Comparison of ENCODE assay signal across 8 cellular contexts in genomic region chr11:33257160-33257896, GRCh38. TPM values are rescaled to one million over a fixed set of nuclear protein-coding genes. Genes with fewer than 3 reads are reported as not detected.
DNase-seq lines count a peak whose midpoint lies in the region; ATAC-seq and TF ChIP-seq lines count a peak whose summit lies in the region.

HIPK3 (plus strand) TSS chr11:33257381.

- TF ChIP-seq CTCF in Loucy (conservative IDR thresholded peaks at IDR 0.05; ENCODE audit: low read length) (no peak), omental fat pad (IDR thresholded peaks at IDR 0.05) (no peak), suprapubic skin (IDR thresholded peaks at IDR 0.05) (peak; percentile 7 to 30)

- peaks cover 24% of the 10 kb centered on the region for H4K20me1 ChIP-seq in Loucy (ENCODE audit: insufficient read depth, low read length, poor library complexity, severe bottlenecking)

- peak within 1 kb of the TSS; percentile 99 for H3K9ac ChIP-seq in Loucy (ENCODE audit: low read depth, low read length, poor library complexity, severe bottlenecking)

- H3K27me3 ChIP-seq in H7 (ENCODE audit: control insufficient read depth, insufficient read depth, low read length) (no peaks in the 10 kb centered on the region), Loucy (ENCODE audit: insufficient read depth, low read length, poor library complexity, severe bottlenecking) (no peaks in the 10 kb centered on the region), suprapubic skin (no peaks in the 10 kb centered on the region)

- peaks cover 48% of the 10 kb centered on the region for H3K79me2 ChIP-seq in Loucy (ENCODE audit: insufficient read depth, low read length)

- peak within 1 kb of the TSS; percentile 86 for H3K4me2 ChIP-seq in Loucy (ENCODE audit: low read depth, low read length, poor library complexity, severe bottlenecking)

- no CpG with 5 or more reads among the region's 85 CpGs for WGBS in suprapubic skin

- H3K9me3 ChIP-seq in Loucy (ENCODE audit: insufficient read depth, low read depth, low read length) = no peaks in the 10 kb centered on the region
- no peaks in the 10 kb centered on the region for H3K9me3 ChIP-seq in suprapubic skin

- H3K36me3 ChIP-seq in H7 (replicated peaks; ENCODE audit: control insufficient read depth, insufficient read depth, low read length) = no peaks in the 10 kb centered on the region
- H3K36me3 ChIP-seq in Loucy (ENCODE audit: insufficient read depth, low read length) = no peaks in the 10 kb centered on the region
- H3K36me3 ChIP-seq in suprapubic skin = no peaks in the 10 kb centered on the region

- H3K4me1 ChIP-seq in Loucy (ENCODE audit: insufficient read depth, low read length, poor library complexity, severe bottlenecking) (peaks cover 35% of the 10 kb centered on the region), suprapubic skin (peaks cover 35% of the 10 kb centered on the region)

- DNase-seq in GM03348 (ENCODE audit: low spot score) (peak; percentile 95), H7 (peak; percentile 94), globus pallidus (ENCODE audit: low spot score) (peak; percentile 82), omental fat pad (ENCODE audit: low spot score) (peak; percentile 43), suprapubic skin (ENCODE audit: low spot score in 2 of 2) (peak; percentile 93)
- DNase-seq in activated naive CD4-positive, alpha-beta T cell treated with anti-CD3 and anti-CD28 coated beads, Interleukin-2, amount 50 U/mL, for 16 hours = peak; percentile 74

- H2AFZ ChIP-seq in Loucy (ENCODE audit: low read length) = peak within 1 kb of the TSS; percentile 99

- peak; percentile 81 to 93 for TF ChIP-seq POLR2A in suprapubic skin (IDR thresholded peaks at IDR 0.05)

- H3K4me3 ChIP-seq in H7 (ENCODE audit: insufficient read depth, low read depth, low read length) (peak within 1 kb of the TSS; percentile 96), Loucy (ENCODE audit: low read length, poor library complexity, severe bottlenecking) (peak within 1 kb of the TSS; percentile 91), suprapubic skin (peak within 1 kb of the TSS; percentile 72)

- ATAC-seq in SK-N-SH treated with all-trans-retinoic acid at 6 μM for 48 hours (peak; percentile 87), omental fat pad (ENCODE audit: low FRiP score) (peak; percentile 89)

- H3K27ac ChIP-seq in suprapubic skin = peak within 1 kb of the TSS; percentile 99

- no peaks in the 10 kb centered on the region for H3K9me2 ChIP-seq in Loucy (replicated peaks; ENCODE audit: low read depth, low read length)

- H3F3A ChIP-seq in Loucy (ENCODE audit: low read depth) = no peaks in the 10 kb centered on the region

- no peak for TF ChIP-seq EP300 in suprapubic skin (IDR thresholded peaks at IDR 0.05)

TF ChIP-seq in SK-N-SH treated with all-trans-retinoic acid at 6 μM for 48 hours, 23 proteins besides CTCF, POLR2A, EP300 and RAD21:
- 0 out of 2 replicates have a peak, but pooled peaks have one; percentile 29 for TF ChIP-seq ZC3H10 (CRISPR knock-in tag; IDR thresholded peaks at IDR 0.05)
- TF ChIP-seq ZNF70 (CRISPR knock-in tag; IDR thresholded peaks at IDR 0.05) = no peak
- no peak for TF ChIP-seq TCF4 (CRISPR knock-in tag; IDR thresholded peaks at IDR 0.05; ENCODE audit: borderline replicate concordance)
- TF ChIP-seq ZFP30 (CRISPR knock-in tag; IDR thresholded peaks at IDR 0.05) = peak; percentile 22; the same call in 1 of the 2 replicates

RNA-seq across cellular contexts. Expression of gene HIPK3, which starts in this region (rescaled TPM):
- total RNA-seq in H7 (2014; rRNA removed; shearing (Covaris generic)) = 18.9 and 23.0 TPM in 2 replicates
- total RNA-seq in omental fat pad (100 to 1,000 TPM; 233 to 345 (median 278) TPM), suprapubic skin (100 to 1,000 TPM in 1 of 4 donors, 10 to 100 TPM in 3; 76.4 to 110 (median 90.6) TPM)

Comparison
In these comparisons a context has a peak if more than half of its experiments do, and no peak if none do; other contexts are left out.
1. Peak in every context shown above with its lines: DNase-seq, ATAC-seq, H3K4me3 ChIP-seq and H3K27ac ChIP-seq.
2. DNase-seq: peak in every context shown above with its lines; median percentile 95 in GM03348; 94 in H7; 93 in suprapubic skin; 82 in globus pallidus; 74 in activated naive CD4-positive, alpha-beta T cell treated with anti-CD3 and anti-CD28 coated beads, Interleukin-2, amount 50 U/mL, for 16 hours; 43 in omental fat pad.
3. CTCF ChIP-seq: peak in suprapubic skin (2 of 2); none in Loucy (single experiment) and omental fat pad (0 of 3).